In the genomic region with DNA sequence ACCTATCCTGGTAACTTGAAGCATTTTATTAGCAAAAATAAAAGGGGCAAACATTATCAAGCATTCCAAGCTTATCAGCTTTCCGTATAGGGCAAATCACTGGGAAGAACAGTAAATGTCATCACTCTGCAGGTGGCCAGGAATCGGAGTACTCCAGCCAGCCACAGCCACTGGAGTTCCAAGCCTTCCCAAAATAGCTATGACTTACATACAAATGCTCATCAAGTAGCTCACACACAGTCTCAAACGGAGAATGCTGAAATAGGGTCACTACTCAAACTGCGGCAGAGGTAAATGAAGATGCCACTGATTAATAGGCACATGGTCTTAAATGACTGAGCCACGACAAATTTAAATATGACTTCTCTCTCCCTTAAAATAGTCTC, we compare ENCODE assay signal across 8 cellular contexts. TPM values are rescaled to one million over a fixed set of nuclear protein-coding genes. Genes with fewer than 3 reads are reported as not detected.
DNase-seq lines count a peak whose midpoint lies in the region; ATAC-seq and TF ChIP-seq lines count a peak whose summit lies in the region.

No MANE protein-coding gene starts in this region.

- H3K4me3 Mint-ChIP-seq in activated naive CD4-positive, alpha-beta T cell treated with anti-CD3 and anti-CD28 coated beads, Interleukin-2, amount 50 U/mL, for 24 hours, result peak overlapping the region; percentile 69
- H3K4me3 Mint-ChIP-seq in activated naive CD4-positive, alpha-beta T cell treated with anti-CD3 and anti-CD28 coated beads for 36 hours, result no peak overlapping the region
- peak overlapping the region; percentile 44 for H3K4me3 Mint-ChIP-seq in activated naive CD8-positive, alpha-beta T cell treated with anti-CD3 and anti-CD28 coated beads, Interleukin-2, amount 50 U/mL, for 24 hours

- H3K9me3 ChIP-seq in iPS-15b (ENCODE audit: control insufficient read depth, insufficient read depth, low read length), result no peaks in the 10 kb centered on the region
- H3K9me3 ChIP-seq in tibial artery, result no peaks in the 10 kb centered on the region

- TF ChIP-seq CTCF in tibial artery (IDR thresholded peaks at IDR 0.05), result no peak

- H3K9me3 Mint-ChIP-seq in activated naive CD4-positive, alpha-beta T cell treated with anti-CD3 and anti-CD28 coated beads, Interleukin-2, amount 50 U/mL, for 24 hours, result no peaks in the 10 kb centered on the region
- H3K9me3 Mint-ChIP-seq in activated naive CD4-positive, alpha-beta T cell treated with anti-CD3 and anti-CD28 coated beads for 36 hours, result no peaks in the 10 kb centered on the region
- no peaks in the 10 kb centered on the region for H3K9me3 Mint-ChIP-seq in activated naive CD8-positive, alpha-beta T cell treated with anti-CD3 and anti-CD28 coated beads, Interleukin-2, amount 50 U/mL, for 24 hours

- DNase-seq in activated naive CD4-positive, alpha-beta T cell treated with anti-CD3 and anti-CD28 coated beads for 36 hours, result no peak
- no peak for DNase-seq in activated naive CD8-positive, alpha-beta T cell treated with anti-CD3 and anti-CD28 coated beads, Interleukin-2, amount 50 U/mL, for 24 hours
- no peak for DNase-seq in tibial artery
- DNase-seq in amniotic stem cell (lab: John Stamatoyannopoulos, UW), result no peak

- H3K4me1 ChIP-seq in iPS-15b (ENCODE audit: control insufficient read depth, insufficient read depth, low read length), result peaks cover 21% of the 10 kb centered on the region
- H3K4me1 ChIP-seq in tibial artery, result peaks cover 0 to 39% (median 14%) of the 10 kb centered on the region in 4 donors

- H3K36me3 ChIP-seq in iPS-15b (ENCODE audit: control insufficient read depth, insufficient read depth, low read length), result peaks cover 3% of the 10 kb centered on the region
- peaks cover 0 to 4% (median 0%) of the 10 kb centered on the region in 3 donors for H3K36me3 ChIP-seq in tibial artery

- H3K9ac ChIP-seq in iPS-15b (ENCODE audit: low read depth, low read length), result peak overlapping the region; percentile 37

- H3K27me3 Mint-ChIP-seq in activated naive CD4-positive, alpha-beta T cell treated with anti-CD3 and anti-CD28 coated beads, Interleukin-2, amount 50 U/mL, for 24 hours, result no peaks in the 10 kb centered on the region
- H3K27me3 Mint-ChIP-seq in activated naive CD4-positive, alpha-beta T cell treated with anti-CD3 and anti-CD28 coated beads for 36 hours (ENCODE audit: low read depth), result no peaks in the 10 kb centered on the region
- H3K27me3 Mint-ChIP-seq in activated naive CD8-positive, alpha-beta T cell treated with anti-CD3 and anti-CD28 coated beads, Interleukin-2, amount 50 U/mL, for 24 hours, result peaks cover 1% of the 10 kb centered on the region

- peaks cover 62% of the 10 kb centered on the region for H3K4me1 Mint-ChIP-seq in activated naive CD4-positive, alpha-beta T cell treated with anti-CD3 and anti-CD28 coated beads, Interleukin-2, amount 50 U/mL, for 24 hours
- peaks cover 34% of the 10 kb centered on the region for H3K4me1 Mint-ChIP-seq in activated naive CD4-positive, alpha-beta T cell treated with anti-CD3 and anti-CD28 coated beads for 36 hours (ENCODE audit: low read depth)
- H3K4me1 Mint-ChIP-seq in activated naive CD8-positive, alpha-beta T cell treated with anti-CD3 and anti-CD28 coated beads, Interleukin-2, amount 50 U/mL, for 24 hours, result peaks cover 43% of the 10 kb centered on the region

- no peaks in the 10 kb centered on the region for H3K27me3 ChIP-seq in iPS-15b (ENCODE audit: control insufficient read depth, insufficient read depth, low read length)
- no peaks in the 10 kb centered on the region for H3K27me3 ChIP-seq in tibial artery

- intact Hi-C loops in activated naive CD4-positive, alpha-beta T cell treated with anti-CD3 and anti-CD28 coated beads for 36 hours (cut with micrococcal nuclease), result no loop called here
- intact Hi-C loops in tibial artery (cut with DNase I; ENCODE audit: low total_unique reads), result loop anchor here (10.0 kb wide), 1 partner anchor 98 kb away; the partner anchor contains the start of genes CLDN25 and ZW10

- no peak for ATAC-seq in activated naive CD8-positive, alpha-beta T cell treated with anti-CD3 and anti-CD28 coated beads, Interleukin-2, amount 50 U/mL, for 24 hours
- no peak for ATAC-seq in HG02763 (IDR thresholded peaks at IDR 0.05; ENCODE audit: unreplicated experiment)
- no peak for ATAC-seq in HG02798 (IDR thresholded peaks at IDR 0.05; ENCODE audit: poor library complexity, unreplicated experiment)

- peak overlapping the region; percentile 56 for H3K4me3 ChIP-seq in iPS-15b (ENCODE audit: low read depth, low read length)
- H3K4me3 ChIP-seq in tibial artery, result peak overlapping the region; percentile 67 to 80

- CTCF ChIA-PET in activated naive CD4-positive, alpha-beta T cell treated with anti-CD3 and anti-CD28 coated beads for 36 hours (lab: Charles Lee), result interaction anchor here (1.1 kb wide), 1 partner anchor 67 kb away, joined by 6 read pairs; no protein-coding TSS in a partner anchor

- H3K27ac Mint-ChIP-seq in activated naive CD4-positive, alpha-beta T cell treated with anti-CD3 and anti-CD28 coated beads, Interleukin-2, amount 50 U/mL, for 24 hours, result no peak overlapping the region
- no peak overlapping the region for H3K27ac Mint-ChIP-seq in activated naive CD4-positive, alpha-beta T cell treated with anti-CD3 and anti-CD28 coated beads for 36 hours
- H3K27ac Mint-ChIP-seq in activated naive CD8-positive, alpha-beta T cell treated with anti-CD3 and anti-CD28 coated beads, Interleukin-2, amount 50 U/mL, for 24 hours, result no peak overlapping the region

- H3K36me3 Mint-ChIP-seq in activated naive CD4-positive, alpha-beta T cell treated with anti-CD3 and anti-CD28 coated beads, Interleukin-2, amount 50 U/mL, for 24 hours, result peaks cover 2% of the 10 kb centered on the region
- peaks cover 3% of the 10 kb centered on the region for H3K36me3 Mint-ChIP-seq in activated naive CD4-positive, alpha-beta T cell treated with anti-CD3 and anti-CD28 coated beads for 36 hours (ENCODE audit: low read depth)
- H3K36me3 Mint-ChIP-seq in activated naive CD8-positive, alpha-beta T cell treated with anti-CD3 and anti-CD28 coated beads, Interleukin-2, amount 50 U/mL, for 24 hours (ENCODE audit: low read depth), result no peaks in the 10 kb centered on the region

- H3K27ac ChIP-seq in tibial artery, result peak overlapping the region; percentile 11 to 34

RNA-seq across cellular contexts. Expression of gene USP28, which starts 2.1 kb away (rescaled TPM):
- 10 to 100 TPM; 26.1 to 26.8 TPM for total RNA-seq in activated naive CD4-positive, alpha-beta T cell treated with anti-CD3 and anti-CD28 coated beads for 36 hours

RNA-seq across cellular contexts. Expression of gene HTR3B, which starts 31.4 kb away (rescaled TPM):
- not detected for total RNA-seq in activated naive CD4-positive, alpha-beta T cell treated with anti-CD3 and anti-CD28 coated beads for 36 hours
